Comparison of ENCODE assay signal across 1 cellular context in genomic region chr1:235127203-235127602, GRCh38.
TF ChIP-seq lines count a peak whose summit lies in the region.

No MANE protein-coding gene starts in this region.

TF ChIP-seq in K562, 482 proteins besides CTCF, POLR2A, EP300 and RAD21 (continued from another document):
- TF ChIP-seq, protein P1, sequence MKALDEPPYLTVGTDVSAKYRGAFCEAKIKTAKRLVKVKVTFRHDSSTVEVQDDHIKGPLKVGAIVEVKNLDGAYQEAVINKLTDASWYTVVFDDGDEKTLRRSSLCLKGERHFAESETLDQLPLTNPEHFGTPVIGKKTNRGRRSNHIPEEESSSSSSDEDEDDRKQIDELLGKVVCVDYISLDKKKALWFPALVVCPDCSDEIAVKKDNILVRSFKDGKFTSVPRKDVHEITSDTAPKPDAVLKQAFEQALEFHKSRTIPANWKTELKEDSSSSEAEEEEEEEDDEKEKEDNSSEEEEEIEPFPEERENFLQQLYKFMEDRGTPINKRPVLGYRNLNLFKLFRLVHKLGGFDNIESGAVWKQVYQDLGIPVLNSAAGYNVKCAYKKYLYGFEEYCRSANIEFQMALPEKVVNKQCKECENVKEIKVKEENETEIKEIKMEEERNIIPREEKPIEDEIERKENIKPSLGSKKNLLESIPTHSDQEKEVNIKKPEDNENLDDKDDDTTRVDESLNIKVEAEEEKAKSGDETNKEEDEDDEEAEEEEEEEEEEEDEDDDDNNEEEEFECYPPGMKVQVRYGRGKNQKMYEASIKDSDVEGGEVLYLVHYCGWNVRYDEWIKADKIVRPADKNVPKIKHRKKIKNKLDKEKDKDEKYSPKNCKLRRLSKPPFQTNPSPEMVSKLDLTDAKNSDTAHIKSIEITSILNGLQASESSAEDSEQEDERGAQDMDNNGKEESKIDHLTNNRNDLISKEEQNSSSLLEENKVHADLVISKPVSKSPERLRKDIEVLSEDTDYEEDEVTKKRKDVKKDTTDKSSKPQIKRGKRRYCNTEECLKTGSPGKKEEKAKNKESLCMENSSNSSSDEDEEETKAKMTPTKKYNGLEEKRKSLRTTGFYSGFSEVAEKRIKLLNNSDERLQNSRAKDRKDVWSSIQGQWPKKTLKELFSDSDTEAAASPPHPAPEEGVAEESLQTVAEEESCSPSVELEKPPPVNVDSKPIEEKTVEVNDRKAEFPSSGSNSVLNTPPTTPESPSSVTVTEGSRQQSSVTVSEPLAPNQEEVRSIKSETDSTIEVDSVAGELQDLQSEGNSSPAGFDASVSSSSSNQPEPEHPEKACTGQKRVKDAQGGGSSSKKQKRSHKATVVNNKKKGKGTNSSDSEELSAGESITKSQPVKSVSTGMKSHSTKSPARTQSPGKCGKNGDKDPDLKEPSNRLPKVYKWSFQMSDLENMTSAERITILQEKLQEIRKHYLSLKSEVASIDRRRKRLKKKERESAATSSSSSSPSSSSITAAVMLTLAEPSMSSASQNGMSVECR (CRISPR knock-in tag; IDR thresholded peaks at IDR 0.05), result peak; percentile 19; the same call in 1 of the 2 replicates
- TF ChIP-seq TCF7L2 (IDR thresholded peaks at IDR 0.05; ENCODE audit: low read depth, low read length), result no peak
- peak; percentile 37; the same call in 1 of the 2 replicates for TF ChIP-seq HMBOX1 (IDR thresholded peaks at IDR 0.05)
- TF ChIP-seq PTTG1 (tag; IDR thresholded peaks at IDR 0.05; ENCODE audit: low read depth), result no peak
- TF ChIP-seq, protein P2, sequence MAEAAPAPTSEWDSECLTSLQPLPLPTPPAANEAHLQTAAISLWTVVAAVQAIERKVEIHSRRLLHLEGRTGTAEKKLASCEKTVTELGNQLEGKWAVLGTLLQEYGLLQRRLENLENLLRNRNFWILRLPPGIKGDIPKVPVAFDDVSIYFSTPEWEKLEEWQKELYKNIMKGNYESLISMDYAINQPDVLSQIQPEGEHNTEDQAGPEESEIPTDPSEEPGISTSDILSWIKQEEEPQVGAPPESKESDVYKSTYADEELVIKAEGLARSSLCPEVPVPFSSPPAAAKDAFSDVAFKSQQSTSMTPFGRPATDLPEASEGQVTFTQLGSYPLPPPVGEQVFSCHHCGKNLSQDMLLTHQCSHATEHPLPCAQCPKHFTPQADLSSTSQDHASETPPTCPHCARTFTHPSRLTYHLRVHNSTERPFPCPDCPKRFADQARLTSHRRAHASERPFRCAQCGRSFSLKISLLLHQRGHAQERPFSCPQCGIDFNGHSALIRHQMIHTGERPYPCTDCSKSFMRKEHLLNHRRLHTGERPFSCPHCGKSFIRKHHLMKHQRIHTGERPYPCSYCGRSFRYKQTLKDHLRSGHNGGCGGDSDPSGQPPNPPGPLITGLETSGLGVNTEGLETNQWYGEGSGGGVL (CRISPR knock-in tag; IDR thresholded peaks at IDR 0.05), result no peak
- TF ChIP-seq, protein P3, sequence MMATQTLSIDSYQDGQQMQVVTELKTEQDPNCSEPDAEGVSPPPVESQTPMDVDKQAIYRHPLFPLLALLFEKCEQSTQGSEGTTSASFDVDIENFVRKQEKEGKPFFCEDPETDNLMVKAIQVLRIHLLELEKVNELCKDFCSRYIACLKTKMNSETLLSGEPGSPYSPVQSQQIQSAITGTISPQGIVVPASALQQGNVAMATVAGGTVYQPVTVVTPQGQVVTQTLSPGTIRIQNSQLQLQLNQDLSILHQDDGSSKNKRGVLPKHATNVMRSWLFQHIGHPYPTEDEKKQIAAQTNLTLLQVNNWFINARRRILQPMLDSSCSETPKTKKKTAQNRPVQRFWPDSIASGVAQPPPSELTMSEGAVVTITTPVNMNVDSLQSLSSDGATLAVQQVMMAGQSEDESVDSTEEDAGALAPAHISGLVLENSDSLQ (IDR thresholded peaks at IDR 0.05), result peak; percentile 50
- 0 out of 2 replicates have a peak, but pooled peaks have one; percentile 27 for TF ChIP-seq ELF2 (CRISPR knock-in tag; IDR thresholded peaks at IDR 0.05)
- TF ChIP-seq STAT5A (IDR thresholded peaks at IDR 0.05; ENCODE audit: borderline replicate concordance, low read length), result no peak
- TF ChIP-seq ZNF143 (CRISPR knock-in tag; IDR thresholded peaks at IDR 0.05), result no peak
- peak; percentile 21; the same call in 1 of the 2 replicates for TF ChIP-seq RBFOX2 (IDR thresholded peaks at IDR 0.05; ENCODE audit: low read depth, low read length)
- no peak for TF ChIP-seq PBX2 (CRISPR knock-in tag; IDR thresholded peaks at IDR 0.05; ENCODE audit: low read depth)
- peak; percentile 58 for TF ChIP-seq PBX2 (tag; conservative IDR thresholded peaks at IDR 0.05; ENCODE audit: low read depth)
- peak; percentile 11 for TF ChIP-seq CHD1 (IDR thresholded peaks at IDR 0.05; ENCODE audit: low read length)
- peak in 1 of 2 experiments; percentile 35; a peak in 1 of 4 replicates for TF ChIP-seq FOXA3 (CRISPR knock-in tag; conservative IDR thresholded peaks at IDR 0.05 in 1 of 2, IDR thresholded peaks at IDR 0.05 in 1 of 2)
- TF ChIP-seq ZNF699 (CRISPR knock-in tag; IDR thresholded peaks at IDR 0.05; ENCODE audit: insufficient replicate concordance), result no peak
- TF ChIP-seq MEIS2 (IDR thresholded peaks at IDR 0.05; ENCODE audit: partially characterized antibody), result peak; percentile 67
- 0 out of 2 replicates have a peak, but pooled peaks have one; percentile 10 for TF ChIP-seq POLR2AphosphoS5 (IDR thresholded peaks at IDR 0.05; ENCODE audit: control insufficient read depth, insufficient read depth, low read depth, low read length)
